In the genomic region with DNA sequence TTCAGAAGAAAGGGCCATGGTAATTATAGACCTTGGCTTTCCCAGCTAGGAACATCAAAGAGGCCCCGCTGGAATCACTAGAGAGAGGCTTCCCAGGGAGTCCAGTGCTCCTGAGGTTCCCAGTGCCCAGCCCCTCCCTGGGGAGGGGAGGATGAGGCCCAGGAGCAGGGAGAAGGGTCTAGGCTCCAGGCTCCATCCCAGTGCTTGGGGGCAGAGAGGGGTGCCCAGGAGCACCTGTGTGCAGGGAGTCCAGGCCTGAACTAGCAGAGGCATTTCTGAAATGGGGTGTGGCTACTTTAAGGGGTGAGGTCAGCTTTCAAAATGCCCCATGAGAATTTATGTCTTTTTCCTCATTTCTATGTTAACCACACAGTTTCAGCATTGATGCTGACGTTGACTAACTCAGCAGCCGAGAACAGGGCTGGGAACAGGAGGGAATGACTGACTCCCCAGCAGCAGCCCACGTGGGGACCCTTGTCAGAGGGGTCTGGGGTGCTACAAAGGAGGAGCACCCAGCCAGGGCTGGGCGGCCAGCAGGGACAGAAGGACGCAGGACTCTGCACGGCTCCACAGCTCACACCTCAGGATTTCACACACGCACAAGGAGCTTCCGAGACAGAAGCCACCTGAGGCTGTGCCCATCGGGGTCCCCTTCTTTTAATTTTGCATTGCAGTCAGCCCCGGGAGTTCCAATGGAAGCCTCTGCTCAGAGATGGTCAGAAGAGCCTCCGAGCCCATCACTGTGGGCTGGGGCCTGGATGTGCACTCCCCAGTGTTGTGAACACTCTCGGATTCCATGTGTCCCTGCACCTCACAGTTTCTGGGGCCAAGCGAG, we compare ENCODE assay signal across 13 cellular contexts.
A peak's percentile ranks its signal among the peaks of the same experiment; 100 is the strongest.
DNase-seq lines count a peak whose midpoint lies in the region; ATAC-seq and TF ChIP-seq lines count a peak whose summit lies in the region.
"Had no signal": no experiment of that assay in that cellular context is flagged by ENCODE, and none has a peak within 500 bp of the region (broad histone marks: within the 10 kb centered on the region; RNA-seq: fewer than 3 reads in every experiment).

No MANE protein-coding gene starts in this region.

- H3K4me3 ChIP-seq in BLaER1 treated with 17β-estradiol and CSF1 and Interleukin-3, amounts not matched to agents 10 nM and 100 nM, result no peak overlapping the region
- H3K4me3 ChIP-seq in NB4 (ENCODE audit: low read depth, low read length), result no peak overlapping the region
- no peak overlapping the region for H3K4me3 ChIP-seq in mucosa of descending colon
- H3K4me3 ChIP-seq in MG63, result no peak overlapping the region
- H3K4me3 ChIP-seq: SJSA1 had no signal

- H3K36me3 ChIP-seq in BLaER1 treated with 17β-estradiol and CSF1 and Interleukin-3, amounts not matched to agents 10 nM and 100 nM, result no peaks in the 10 kb centered on the region
- no peaks in the 10 kb centered on the region for H3K36me3 ChIP-seq in mucosa of descending colon (ENCODE audit: low read depth)
- H3K36me3 ChIP-seq in MG63, result no peaks in the 10 kb centered on the region
- H3K36me3 ChIP-seq: sigmoid colon, SJSA1 had no signal

- H3K4me2 ChIP-seq in BLaER1 treated with 17β-estradiol and CSF1 and Interleukin-3, amounts not matched to agents 10 nM and 100 nM, result peak overlapping the region; percentile 77 to 97 (median 84)

- peak; percentile 27 for ATAC-seq in mucosa of descending colon

- TF ChIP-seq POLR2A in NB4 (IDR thresholded peaks at IDR 0.05; ENCODE audit: extremely low read depth, insufficient read length), result no peak

- H3K27ac ChIP-seq in BLaER1 treated with 17β-estradiol and CSF1 and Interleukin-3, amounts not matched to agents 10 nM and 100 nM, result peak overlapping the region in 5 of 11 experiments; percentile 10 to 53 (median 34); a peak in 7 of 22 replicates
- H3K27ac ChIP-seq: sigmoid colon, SJSA1 had no signal

- TF ChIP-seq CTCF in NB4 (IDR thresholded peaks at IDR 0.05; ENCODE audit: low read depth, low read length), result no peak
- no peak for TF ChIP-seq CTCF in mucosa of descending colon (IDR thresholded peaks at IDR 0.05)
- TF ChIP-seq CTCF in GM10266 (IDR thresholded peaks at IDR 0.05; ENCODE audit: control insufficient read depth, insufficient read depth, low read depth, missing control alignments), result no peak

- no peaks in the 10 kb centered on the region for H4K20me1 ChIP-seq in BLaER1 treated with 17β-estradiol and CSF1 and Interleukin-3, amounts not matched to agents 10 nM and 100 nM

- no peaks in the 10 kb centered on the region for H3K9me3 ChIP-seq in BLaER1 treated with 17β-estradiol and CSF1 and Interleukin-3, amounts not matched to agents 10 nM and 100 nM (replicated peaks in 1 of 11)
- H3K9me3 ChIP-seq in mucosa of descending colon (no peaks in the 10 kb centered on the region), MG63 (no peaks in the 10 kb centered on the region)
- H3K9me3 ChIP-seq: sigmoid colon had no signal

- DNase-seq in NB4 (ENCODE audit: low read depth) (peak; percentile 36), NOMO-1 treated with dmso at 0.1 percent for 144 hours (lab: John Stamatoyannopoulos, UW; ENCODE audit: unreplicated experiment) (peak; percentile 39), mucosa of descending colon (no peak), GM10266 (ENCODE audit: extremely low spot score) (no peak), T-helper 1 cell (no peak), SK-N-DZ (ENCODE audit: low spot score) (no peak), MG63 (no peak)
- DNase-seq: activated CD4-positive, CD25-positive, alpha-beta regulatory T cell treated with anti-CD3 and anti-CD28 coated beads, Interleukin-2, amount 50 U/mL, for 72 hours; activated gamma-delta T cell treated with Interleukin-2 at 50 U/mL for 16 hours; NCI-H226; sigmoid colon had no signal

- H3K4me1 ChIP-seq in BLaER1 treated with 17β-estradiol and CSF1 and Interleukin-3, amounts not matched to agents 10 nM and 100 nM, result peaks cover 38 to 48% (median 40%) of the 10 kb centered on the region in 10 experiments
- H3K4me1 ChIP-seq in mucosa of descending colon (ENCODE audit: low read depth), result peaks cover 6% of the 10 kb centered on the region
- H3K4me1 ChIP-seq: SJSA1 had no signal

- H3K27me3 ChIP-seq in BLaER1 treated with 17β-estradiol and CSF1 and Interleukin-3, amounts not matched to agents 10 nM and 100 nM, result no peaks in the 10 kb centered on the region
- H3K27me3 ChIP-seq in MG63, result no peaks in the 10 kb centered on the region
- H3K27me3 ChIP-seq: sigmoid colon, SJSA1 had no signal

- intact Hi-C loops in mucosa of descending colon (cut with DNase I, micrococcal nuclease), result no loop called here

- H3K9ac ChIP-seq in BLaER1 treated with 17β-estradiol and CSF1 and Interleukin-3, amounts not matched to agents 10 nM and 100 nM, result peak overlapping the region in 1 of 11 experiments; percentile 29; a peak in 1 of 22 replicates

Comparison
In these comparisons a context has a peak if more than half of its experiments do, and no peak if none do; other contexts are left out.
1. DNase-seq: peak in NB4 (single experiment) and NOMO-1 treated with dmso at 0.1 percent for 144 hours (single experiment); none in mucosa of descending colon (0 of 3), GM10266 (single experiment), T-helper 1 cell (0 of 5), SK-N-DZ (single experiment) and MG63 (single experiment).